In the genomic region with DNA sequence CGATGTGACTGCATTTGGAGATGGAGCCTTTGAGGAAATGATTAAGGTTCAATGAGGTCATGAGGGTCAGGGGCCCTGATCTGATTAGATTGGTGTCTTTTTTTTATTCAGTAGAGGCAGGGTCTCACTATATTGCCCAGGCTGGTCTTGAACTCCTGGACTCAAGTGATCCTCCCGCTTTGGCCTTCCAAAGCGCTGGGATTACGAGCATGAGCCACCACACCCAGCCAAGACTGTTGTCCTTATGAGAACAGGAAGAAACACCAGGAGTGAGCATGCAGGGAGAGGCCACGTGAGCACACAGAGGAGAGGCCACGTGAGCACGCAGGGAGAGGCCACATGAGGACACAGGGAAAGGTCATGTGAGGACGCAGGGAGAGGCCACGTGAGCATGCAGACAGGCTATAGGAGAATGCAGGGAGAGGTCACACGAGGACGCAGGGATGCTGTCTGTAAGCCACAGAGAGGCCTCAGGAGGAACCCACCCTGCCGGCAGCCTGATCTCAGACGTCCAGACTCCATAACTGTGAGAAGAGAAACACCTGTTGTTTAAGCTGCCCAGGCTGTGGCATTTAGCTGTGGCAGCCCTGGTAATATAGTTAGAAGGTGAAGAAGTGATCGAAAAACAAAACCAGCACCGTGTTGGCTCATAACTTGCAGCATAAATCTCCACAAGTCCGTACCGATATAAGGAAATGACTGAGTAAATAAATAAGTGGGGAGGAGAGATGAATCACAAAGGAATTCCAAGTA, we compare ENCODE assay signal across 8 cellular contexts. TPM values are rescaled to one million over a fixed set of nuclear protein-coding genes. Genes with fewer than 3 reads are reported as not detected.
DNase-seq lines count a peak whose midpoint lies in the region; ATAC-seq lines count a peak whose summit lies in the region.

No MANE protein-coding gene starts in this region.

- H3K4me3 ChIP-seq in esophagus (ENCODE audit: low read depth in 1 of 2, low read length in 2 of 2) (no peak overlapping the region), rectal smooth muscle tissue (ENCODE audit: low read length) (no peak overlapping the region)

- H3K4me1 ChIP-seq in esophagus (ENCODE audit: control insufficient read depth in 2 of 2, insufficient read depth in 2 of 2, low read length in 1 of 2) (peaks cover 0 to 19% of the 10 kb centered on the region in 2 donors), rectal smooth muscle tissue (ENCODE audit: control insufficient read depth, insufficient read depth, low read length) (peaks cover 12% of the 10 kb centered on the region)

- no peaks in the 10 kb centered on the region for H3K9me3 ChIP-seq in esophagus (ENCODE audit: control insufficient read depth in 2 of 2, insufficient read depth in 1 of 2, low read depth in 1 of 2, low read length in 1 of 2)

- H3K36me3 ChIP-seq in esophagus (ENCODE audit: control insufficient read depth in 2 of 2, insufficient read depth in 2 of 2, low read length in 1 of 2) (no peaks in the 10 kb centered on the region), rectal smooth muscle tissue (ENCODE audit: control insufficient read depth, insufficient read depth, low read length) (no peaks in the 10 kb centered on the region)

- 26 to 29% methylated on average over 17 of the region's 17 CpGs for WGBS in esophagus, 2 donors

- no peak for ATAC-seq in GM21390 (IDR thresholded peaks at IDR 0.05; ENCODE audit: unreplicated experiment)
- no peak for ATAC-seq in GM19455 (IDR thresholded peaks at IDR 0.05; ENCODE audit: unreplicated experiment)

- H3K27me3 ChIP-seq in esophagus (ENCODE audit: control insufficient read depth in 1 of 2, insufficient read depth in 2 of 2, low read length in 2 of 2) (no peaks in the 10 kb centered on the region), rectal smooth muscle tissue (ENCODE audit: control insufficient read depth, insufficient read depth, low read length) (no peaks in the 10 kb centered on the region)

- DNase-seq in GF-D8 (lab: John Stamatoyannopoulos, UW) (peak; percentile 91), NCI-H774 (lab: John Stamatoyannopoulos, UW) (peak; percentile 100), 8988T (no peak)
- no peak for DNase-seq in central memory CD4-positive, alpha-beta T cell

- peak overlapping the region; percentile 84 to 98 for H3K27ac ChIP-seq in esophagus (ENCODE audit: low read depth in 2 of 2, low read length in 1 of 2)
- peak overlapping the region; percentile 69 for H3K27ac ChIP-seq in rectal smooth muscle tissue (ENCODE audit: low read depth, low read length)

- no peak overlapping the region for H3K9ac ChIP-seq in rectal smooth muscle tissue (ENCODE audit: low read length)

RNA-seq across cellular contexts. Expression of a gene that starts 14.5 kb away (rescaled TPM):
- 10 to 100 TPM; 63.7 to 79.6 TPM for polyA plus RNA-seq in esophagus

RNA-seq across cellular contexts. Expression of a gene that starts 29.4 kb away (rescaled TPM):
- polyA plus RNA-seq in esophagus: 1 to 10 TPM; 2.6 to 3.1 TPM

RNA-seq across cellular contexts. Expression of a gene that starts 45.5 kb away (rescaled TPM):
- 10 to 100 TPM in 1 of 2 donors, 1 to 10 TPM in 1; 2.2 to 10.8 TPM for polyA plus RNA-seq in esophagus

RNA-seq across cellular contexts. Expression of a gene that starts 59.2 kb away (rescaled TPM):
- 10 to 100 TPM; 17.5 to 41.0 TPM for polyA plus RNA-seq in esophagus

Comparison
In these comparisons a context has a peak if more than half of its experiments do, and no peak if none do; other contexts are left out.
1. DNase-seq: peak in GF-D8 (single experiment) and NCI-H774 (single experiment); none in central memory CD4-positive, alpha-beta T cell (single experiment) and 8988T (single experiment).